9 cellular contexts compared by ENCODE assay signal in genomic region chr1:230568008-230568407, GRCh38.
DNase-seq lines count a peak whose midpoint lies in the region; ATAC-seq and TF ChIP-seq lines count a peak whose summit lies in the region.
"Had no signal": no experiment of that assay in that cellular context is flagged by ENCODE, and none has a peak within 500 bp of the region (broad histone marks: within the 10 kb centered on the region; RNA-seq: fewer than 3 reads in every experiment).

No MANE protein-coding gene starts in this region.

- no peak overlapping the region for H3K4me3 ChIP-seq in neural progenitor cell
- no peak overlapping the region for H3K4me3 ChIP-seq in coronary artery
- H3K4me3 ChIP-seq in gastrocnemius medialis = no peak overlapping the region

- TF ChIP-seq CTCF in neural progenitor cell (IDR thresholded peaks at IDR 0.05) (peak; percentile 40), coronary artery (IDR thresholded peaks at IDR 0.05) (no peak), gastrocnemius medialis (IDR thresholded peaks at IDR 0.05 in 4 of 5, conservative IDR thresholded peaks at IDR 0.05 in 1 of 5) (no peak)

- no peak overlapping the region for H3K27ac ChIP-seq in neural progenitor cell
- H3K27ac ChIP-seq in coronary artery = no peak overlapping the region
- H3K27ac ChIP-seq in gastrocnemius medialis = no peak overlapping the region

- DNase-seq in EH (ENCODE audit: low read depth) (peak; percentile 34), neural progenitor cell (ENCODE audit: low spot score) (no peak), coronary artery (ENCODE audit: low spot score) (no peak), NCI-H2107 treated with DMSO at 0.1 percent for 48 hours (lab: John Stamatoyannopoulos, UW; ENCODE audit: unreplicated experiment) (no peak), gastrocnemius medialis (no peak)
- peak; percentile 28 to 42 for DNase-seq in activated T-cell treated with anti-CD3 and anti-CD28 coated beads, Interleukin-2, amount 50 U/mL, for 72 hours

- no peak overlapping the region for H3K27ac Mint-ChIP-seq in activated T-cell treated with anti-CD3 and anti-CD28 coated beads, Interleukin-2, amount 50 U/mL, for 72 hours
- no peak overlapping the region for H3K27ac Mint-ChIP-seq in neural progenitor cell
- H3K27ac Mint-ChIP-seq: dendritic cell treated with granulocyte-macrophage colony-stimulating factor and Interleukin-4, amounts not matched to agents 40 ng/mL and 50 ng/mL, for 4 days had no signal

- no peaks in the 10 kb centered on the region for H3F3A ChIP-seq in neural progenitor cell (ENCODE audit: low read depth)

- in situ Hi-C loops in gastrocnemius medialis (cut with MboI; ENCODE audit: low sequenced_read_pairs in 4 of 4) = no loop called here

- no peaks in the 10 kb centered on the region for H4K20me1 ChIP-seq in neural progenitor cell (ENCODE audit: low read depth)

- H3K4me1 Mint-ChIP-seq in activated T-cell treated with anti-CD3 and anti-CD28 coated beads, Interleukin-2, amount 50 U/mL, for 72 hours (ENCODE audit: low read depth) = peaks cover 13% of the 10 kb centered on the region
- H3K4me1 Mint-ChIP-seq in neural progenitor cell = peaks cover 40% of the 10 kb centered on the region

- no peaks in the 10 kb centered on the region for H3K27me3 ChIP-seq in neural progenitor cell
- H3K27me3 ChIP-seq in gastrocnemius medialis = no peaks in the 10 kb centered on the region

- H3K9ac ChIP-seq in neural progenitor cell = no peak overlapping the region

- peak overlapping the region; percentile 24 to 58 for H3K4me3 Mint-ChIP-seq in activated T-cell treated with anti-CD3 and anti-CD28 coated beads, Interleukin-2, amount 50 U/mL, for 72 hours
- no peak overlapping the region for H3K4me3 Mint-ChIP-seq in neural progenitor cell
- H3K4me3 Mint-ChIP-seq: dendritic cell treated with granulocyte-macrophage colony-stimulating factor and Interleukin-4, amounts not matched to agents 40 ng/mL and 50 ng/mL, for 4 days had no signal

- no peak overlapping the region for H3K4me2 ChIP-seq in neural progenitor cell

- no peaks in the 10 kb centered on the region for H3K9me3 Mint-ChIP-seq in activated T-cell treated with anti-CD3 and anti-CD28 coated beads, Interleukin-2, amount 50 U/mL, for 72 hours
- no peaks in the 10 kb centered on the region for H3K9me3 Mint-ChIP-seq in neural progenitor cell
- H3K9me3 Mint-ChIP-seq: dendritic cell treated with granulocyte-macrophage colony-stimulating factor and Interleukin-4, amounts not matched to agents 40 ng/mL and 50 ng/mL, for 4 days had no signal

- ATAC-seq in HG02798 (IDR thresholded peaks at IDR 0.05; ENCODE audit: poor library complexity, unreplicated experiment) (peak; percentile 54), HG03280 (IDR thresholded peaks at IDR 0.05; ENCODE audit: unreplicated experiment) (no peak), gastrocnemius medialis (no peak)
- peak; percentile 77 to 90 for ATAC-seq in activated T-cell treated with anti-CD3 and anti-CD28 coated beads, Interleukin-2, amount 50 U/mL, for 72 hours (replicated peaks in 1 of 2)

- H3K4me1 ChIP-seq in neural progenitor cell = peaks cover 21% of the 10 kb centered on the region
- H3K4me1 ChIP-seq in gastrocnemius medialis = peaks cover 0 to 10% of the 10 kb centered on the region in 2 donors

- H3K79me2 ChIP-seq in neural progenitor cell (ENCODE audit: low read depth) = no peaks in the 10 kb centered on the region

- TF ChIP-seq POLR2A in gastrocnemius medialis (IDR thresholded peaks at IDR 0.05) = no peak

- H3K36me3 Mint-ChIP-seq in activated T-cell treated with anti-CD3 and anti-CD28 coated beads, Interleukin-2, amount 50 U/mL, for 72 hours (ENCODE audit: insufficient read depth in 2 of 2) = no peaks in the 10 kb centered on the region
- no peaks in the 10 kb centered on the region for H3K36me3 Mint-ChIP-seq in neural progenitor cell

- no peak overlapping the region for H2AFZ ChIP-seq in neural progenitor cell (replicated peaks)

- peaks cover 68% of the 10 kb centered on the region for H3K27me3 Mint-ChIP-seq in activated T-cell treated with anti-CD3 and anti-CD28 coated beads, Interleukin-2, amount 50 U/mL, for 72 hours (ENCODE audit: low read depth)
- H3K27me3 Mint-ChIP-seq in neural progenitor cell (ENCODE audit: insufficient read depth, low read depth) = no peaks in the 10 kb centered on the region

- H3K9me3 ChIP-seq in neural progenitor cell (ENCODE audit: low read depth) (no peaks in the 10 kb centered on the region), gastrocnemius medialis (no peaks in the 10 kb centered on the region)

- intact Hi-C loops in gastrocnemius medialis (cut with DNase I; ENCODE audit: low total_unique reads) = no loop called here

- H3K36me3 ChIP-seq in neural progenitor cell (no peaks in the 10 kb centered on the region), gastrocnemius medialis (no peaks in the 10 kb centered on the region)

Comparison
In these comparisons a context has a peak if more than half of its experiments do, and no peak if none do; other contexts are left out.
1. DNase-seq: peak in EH (single experiment) and activated T-cell treated with anti-CD3 and anti-CD28 coated beads, Interleukin-2, amount 50 U/mL, for 72 hours (2 of 2); none in neural progenitor cell (single experiment), coronary artery (single experiment), NCI-H2107 treated with DMSO at 0.1 percent for 48 hours (single experiment) and gastrocnemius medialis (0 of 2).
2. ATAC-seq: peak in HG02798 (single experiment) and activated T-cell treated with anti-CD3 and anti-CD28 coated beads, Interleukin-2, amount 50 U/mL, for 72 hours (2 of 2); none in HG03280 (single experiment) and gastrocnemius medialis (0 of 2).